In genomic region chr2:162091325-162092007, GRCh38 we compare ENCODE assay signal across 10 cellular contexts. TPM values are rescaled to one million over a fixed set of nuclear protein-coding genes. Genes with fewer than 3 reads are reported as not detected.
A peak's percentile ranks its signal among the peaks of the same experiment; 100 is the strongest.
DNase-seq lines count a peak whose midpoint lies in the region; ATAC-seq and TF ChIP-seq lines count a peak whose summit lies in the region.
"Had no signal": no experiment of that assay in that cellular context is flagged by ENCODE, and none has a peak within 500 bp of the region (broad histone marks: within the 10 kb centered on the region; RNA-seq: fewer than 3 reads in every experiment).

No MANE protein-coding gene starts in this region.

- H3K9me3 ChIP-seq in esophagus muscularis mucosa, result no peaks in the 10 kb centered on the region

- no peak for TF ChIP-seq POLR2A in esophagus muscularis mucosa (IDR thresholded peaks at IDR 0.05; ENCODE audit: low read depth)

- TF ChIP-seq CTCF in esophagus muscularis mucosa (IDR thresholded peaks at IDR 0.05), result no peak

- WGBS in esophagus muscularis mucosa, result 91% methylated on average over 7 of the region's 7 CpGs

- no peak for ATAC-seq in GM19395 (IDR thresholded peaks at IDR 0.05; ENCODE audit: unreplicated experiment)

- TF ChIP-seq EP300 in esophagus muscularis mucosa (IDR thresholded peaks at IDR 0.05), result no peak

- peaks cover 0 to 21% (median 4%) of the 10 kb centered on the region in 4 donors for H3K4me1 ChIP-seq in esophagus muscularis mucosa

- H3K27me3 ChIP-seq in esophagus muscularis mucosa, result no peaks in the 10 kb centered on the region

- DNase-seq in activated effector memory CD4-positive, alpha-beta T cell treated with anti-CD3 and anti-CD28 coated beads, Interleukin-2, amount 50 U/mL, for 16 hours, result peak; percentile 64
- no peak for DNase-seq in activated effector memory CD4-positive, alpha-beta T cell treated with Interleukin-2 at 50 U/mL for 16 hours
- peak; percentile 72 for DNase-seq in NCI-H146 (lab: John Stamatoyannopoulos, UW)
- DNase-seq in esophagus muscularis mucosa (ENCODE audit: extremely low spot score), result peak; percentile 53
- no peak for DNase-seq in NK-92 (lab: John Stamatoyannopoulos, UW; ENCODE audit: unreplicated experiment)
- DNase-seq in SW 1271 (lab: John Stamatoyannopoulos, UW), result no peak
- DNase-seq: SHP77 treated with DMSO at 0.1 percent for 48 hours had no signal

- H3K27ac ChIP-seq in esophagus muscularis mucosa (replicated peaks in 1 of 4) (no peak overlapping the region), temporal lobe (ENCODE audit: low read depth, low read length) (peak overlapping the region; percentile 67)

- no peaks in the 10 kb centered on the region for H3K36me3 ChIP-seq in esophagus muscularis mucosa

- intact Hi-C loops in esophagus muscularis mucosa (cut with DNase I), result no loop called here

- no peak overlapping the region for H3K4me3 ChIP-seq in esophagus muscularis mucosa
- H3K4me3 ChIP-seq: lung had no signal

RNA-seq across cellular contexts. Expression of gene DPP4, which starts 17.5 kb away (rescaled TPM):
- total RNA-seq in esophagus muscularis mucosa (1 to 10 TPM; 2.2 to 4.1 (median 2.8) TPM), temporal lobe (5.7 TPM)

Comparison
In these comparisons a context has a peak if more than half of its experiments do, and no peak if none do; other contexts are left out.
1. DNase-seq: peak in activated effector memory CD4-positive, alpha-beta T cell treated with anti-CD3 and anti-CD28 coated beads, Interleukin-2, amount 50 U/mL, for 16 hours (single experiment), NCI-H146 (single experiment) and esophagus muscularis mucosa (single experiment); none in activated effector memory CD4-positive, alpha-beta T cell treated with Interleukin-2 at 50 U/mL for 16 hours (single experiment), NK-92 (single experiment) and SW 1271 (0 of 2).